1 cellular context compared by ENCODE assay signal in genomic region chr18:58128286-58129018, GRCh38.
TF ChIP-seq lines count a peak whose summit lies in the region.

No MANE protein-coding gene starts in this region.

TF ChIP-seq in HepG2, 621 proteins besides CTCF, POLR2A, EP300 and RAD21 (continued from another document and continues in another):
- no peak for TF ChIP-seq ZNF318 (CRISPR knock-in tag; IDR thresholded peaks at IDR 0.05)
- TF ChIP-seq ZNF770 (CRISPR knock-in tag; IDR thresholded peaks at IDR 0.05): no peak
- no peak for TF ChIP-seq MYNN (CRISPR knock-in tag; IDR thresholded peaks at IDR 0.05; ENCODE audit: low read depth)
- no peak for TF ChIP-seq ZNF605 (CRISPR knock-in tag; IDR thresholded peaks at IDR 0.05)
- TF ChIP-seq ZNF687 (CRISPR knock-in tag; IDR thresholded peaks at IDR 0.05): no peak
- TF ChIP-seq SETDB1 (CRISPR knock-in tag; IDR thresholded peaks at IDR 0.05; ENCODE audit: borderline replicate concordance): no peak
- TF ChIP-seq HNF1B (CRISPR knock-in tag; IDR thresholded peaks at IDR 0.05): peak; percentile 84
- TF ChIP-seq PITX1 (CRISPR knock-in tag; IDR thresholded peaks at IDR 0.05): no peak
- TF ChIP-seq SP4 (CRISPR knock-in tag; IDR thresholded peaks at IDR 0.05): no peak
- TF ChIP-seq NCOR1 (IDR thresholded peaks at IDR 0.05; ENCODE audit: borderline replicate concordance, low read length): peak; percentile 26; the same call in 1 of the 2 replicates
- TF ChIP-seq DR1 (CRISPR knock-in tag; IDR thresholded peaks at IDR 0.05): no peak
- TF ChIP-seq AHDC1 (CRISPR knock-in tag; IDR thresholded peaks at IDR 0.05; ENCODE audit: borderline replicate concordance): no peak
- TF ChIP-seq RFX5 (IDR thresholded peaks at IDR 0.05; ENCODE audit: low read depth, low read length): no peak
- TF ChIP-seq KDM5A (IDR thresholded peaks at IDR 0.05; ENCODE audit: borderline replicate concordance, low read length): no peak
- no peak for TF ChIP-seq THRA (CRISPR knock-in tag; IDR thresholded peaks at IDR 0.05; ENCODE audit: borderline replicate concordance)
- peak; percentile 44; the same call in 1 of the 2 replicates for TF ChIP-seq ZNF609 (CRISPR knock-in tag; IDR thresholded peaks at IDR 0.05; ENCODE audit: borderline replicate concordance)
- TF ChIP-seq JUNB (CRISPR knock-in tag; IDR thresholded peaks at IDR 0.05; ENCODE audit: borderline replicate concordance): no peak
